In genomic region chr12:46493352-46494209, GRCh38 we compare ENCODE assay signal across 1 cellular context.
TF ChIP-seq lines count a peak whose summit lies in the region.

No MANE protein-coding gene starts in this region.

TF ChIP-seq in A549, 52 proteins besides CTCF, POLR2A, EP300 and RAD21 (continued from another document):
- peak; percentile 86 for TF ChIP-seq ZSCAN20 (CRISPR knock-in tag; IDR thresholded peaks at IDR 0.05)
- TF ChIP-seq REST (IDR thresholded peaks at IDR 0.05): no peak
- TF ChIP-seq ESRRA (IDR thresholded peaks at IDR 0.05; ENCODE audit: borderline replicate concordance, low read length): 0 out of 2 replicates have a peak, but pooled peaks have one; percentile 56
- peak; percentile 80 for TF ChIP-seq ZFP36 (IDR thresholded peaks at IDR 0.05; ENCODE audit: borderline replicate concordance, partially characterized antibody)
- no peak for TF ChIP-seq TFCP2L1 (CRISPR knock-in tag; IDR thresholded peaks at IDR 0.05)
- peak; percentile 98 for TF ChIP-seq FOXS1 (CRISPR knock-in tag; IDR thresholded peaks at IDR 0.05)
- TF ChIP-seq ZNF302 (CRISPR knock-in tag; IDR thresholded peaks at IDR 0.05): no peak
- peak; percentile 65 for TF ChIP-seq MAX (IDR thresholded peaks at IDR 0.05)
- no peak for TF ChIP-seq RCOR1 (IDR thresholded peaks at IDR 0.05; ENCODE audit: low read depth, low read length)
- TF ChIP-seq FOSB (CRISPR knock-in tag; IDR thresholded peaks at IDR 0.05): peak; percentile 94
- TF ChIP-seq HOXB5 (CRISPR knock-in tag; IDR thresholded peaks at IDR 0.05): peak; percentile 86
- TF ChIP-seq MAFK (IDR thresholded peaks at IDR 0.05; ENCODE audit: partially characterized antibody): peak; percentile 63
- no peak for TF ChIP-seq NPAS2 (CRISPR knock-in tag; IDR thresholded peaks at IDR 0.05; ENCODE audit: borderline replicate concordance)
- TF ChIP-seq HES2 (IDR thresholded peaks at IDR 0.05): peak; percentile 46; the same call in 1 of the 2 replicates
